ENCODE assay signal across 18 cellular contexts in genomic region chrX:154304901-154305300, GRCh38. TPM values are rescaled to one million over a fixed set of nuclear protein-coding genes. Genes with fewer than 3 reads are reported as not detected.
A peak's percentile ranks its signal among the peaks of the same experiment; 100 is the strongest.
DNase-seq lines count a peak whose midpoint lies in the region; ATAC-seq, FAIRE-seq and TF ChIP-seq lines count a peak whose summit lies in the region.
"Had no signal": no experiment of that assay in that cellular context is flagged by ENCODE, and none has a peak within 500 bp of the region (broad histone marks: within the 10 kb centered on the region; RNA-seq: fewer than 3 reads in every experiment).

No MANE protein-coding gene starts in this region.

- FAIRE-seq in K562 (lab: Jason Lieb, UNC) (no peak), pancreas (lab: Jason Lieb, UNC) (no peak)

- H3K36me3 Mint-ChIP-seq in activated CD4-positive, alpha-beta T cell treated with anti-CD3 and anti-CD28 coated beads, Interleukin-2, amount 10 ng/mL, durations not matched to agents 7 days and 5 days (ENCODE audit: low read depth) = no peaks in the 10 kb centered on the region
- H3K36me3 Mint-ChIP-seq in activated CD4-positive, alpha-beta T cell treated with anti-CD3 and anti-CD28 coated beads, Interleukin-2, amount 10 ng/mL, durations not matched to agents 24 days and 14 days (ENCODE audit: low read depth) = no peaks in the 10 kb centered on the region
- H3K36me3 Mint-ChIP-seq: CD8-positive, alpha-beta T cell had no signal

- peaks cover 24% of the 10 kb centered on the region for H3K4me1 Mint-ChIP-seq in activated CD4-positive, alpha-beta T cell treated with anti-CD3 and anti-CD28 coated beads, Interleukin-2, amount 10 ng/mL, durations not matched to agents 7 days and 5 days
- H3K4me1 Mint-ChIP-seq in activated CD4-positive, alpha-beta T cell treated with anti-CD3 and anti-CD28 coated beads, Interleukin-2, amount 10 ng/mL, durations not matched to agents 24 days and 14 days = peaks cover 15% of the 10 kb centered on the region

- H3K4me1 ChIP-seq in K562 (replicated peaks in 1 of 2; ENCODE audit: control insufficient read depth in 2 of 2, insufficient read depth in 2 of 2, low read length in 2 of 2) (peaks cover 0 to 2% of the 10 kb centered on the region in 2 experiments; a peak in 3 of 5 replicates), suprapubic skin (no peaks in the 10 kb centered on the region), pancreas (no peaks in the 10 kb centered on the region)
- H3K4me1 ChIP-seq: BE2C had no signal

- WGBS in K562 (ENCODE audit: insufficient coverage, low coverage, missing lambda C conversion rate) = 40% methylated on average over 11 of the region's 11 CpGs
- 94% methylated on average over 11 of the region's 11 CpGs for WGBS in suprapubic skin
- WGBS in pancreas, 2 donors = 70 to 71% methylated on average over 11 of the region's 11 CpGs

- no peak for DNase-seq in activated CD4-positive, alpha-beta T cell treated with anti-CD3 and anti-CD28 coated beads, Interleukin-2, amount 10 ng/mL, durations not matched to agents 7 days and 5 days
- DNase-seq in activated CD4-positive, alpha-beta T cell treated with anti-CD3 and anti-CD28 coated beads, Interleukin-2, amount 10 ng/mL, durations not matched to agents 24 days and 14 days = no peak
- DNase-seq in K562 (ENCODE audit: extremely low read depth in 1 of 4, low spot score in 3 of 4) (no peak), kidney tubule cell (ENCODE audit: low spot score) (peak; percentile 22), suprapubic skin (ENCODE audit: low spot score in 2 of 2) (no peak), NCI-H1417 (lab: John Stamatoyannopoulos, UW) (no peak), pancreas (no peak)
- DNase-seq: BE2C; CD8-positive, alpha-beta T cell; HCEC 1CT; KBM-7; NCI-H1048; NCI-H2081 treated with DMSO at 0.1 percent for 48 hours; NCI-H510A; NCI-H82; PC-9 had no signal

- TF ChIP-seq POLR2A in K562 (conservative IDR thresholded peaks at IDR 0.05) (no peak), suprapubic skin (IDR thresholded peaks at IDR 0.05) (no peak)

- ATAC-seq in K562 (no peak), HG03460 (IDR thresholded peaks at IDR 0.05; ENCODE audit: unreplicated experiment) (no peak), pancreas (no peak)
- ATAC-seq: CD8-positive, alpha-beta T cell had no signal

- H4K20me1 ChIP-seq in K562 (replicated peaks; ENCODE audit: control insufficient read depth, insufficient read depth, low read length) = no peaks in the 10 kb centered on the region

- H3K36me3 ChIP-seq in K562 (ENCODE audit: control insufficient read depth, insufficient read depth, low read length) = no peaks in the 10 kb centered on the region
- H3K36me3 ChIP-seq in suprapubic skin = no peaks in the 10 kb centered on the region
- H3K36me3 ChIP-seq in pancreas = no peaks in the 10 kb centered on the region
- H3K36me3 ChIP-seq: BE2C had no signal

- peak overlapping the region; percentile 56; the same call in 1 of the 2 replicates for H2AFZ ChIP-seq in K562 (ENCODE audit: low read depth, low read length)
- H2AFZ ChIP-seq: PC-9 had no signal

- POLR2A ChIA-PET in activated CD4-positive, alpha-beta T cell treated with anti-CD3 and anti-CD28 coated beads, Interleukin-2, amount 10 ng/mL, durations not matched to agents 7 days and 5 days (lab: Charles Lee) = no interaction called here
- POLR2A ChIA-PET in K562 (lab: Yijun Ruan, JAX) = interaction anchor here (0.5 to 0.6 kb wide), 2 partner anchors 243 to 277 kb away, joined by 4 read pairs; no protein-coding TSS in a partner anchor

- no peaks in the 10 kb centered on the region for H3K27me3 Mint-ChIP-seq in activated CD4-positive, alpha-beta T cell treated with anti-CD3 and anti-CD28 coated beads, Interleukin-2, amount 10 ng/mL, durations not matched to agents 7 days and 5 days
- H3K27me3 Mint-ChIP-seq in activated CD4-positive, alpha-beta T cell treated with anti-CD3 and anti-CD28 coated beads, Interleukin-2, amount 10 ng/mL, durations not matched to agents 24 days and 14 days = peaks cover 2% of the 10 kb centered on the region

- H3K9me3 ChIP-seq in K562 (replicated peaks; ENCODE audit: control insufficient read depth, insufficient read depth, low read depth, low read length) (no peaks in the 10 kb centered on the region), suprapubic skin (no peaks in the 10 kb centered on the region), pancreas (no peaks in the 10 kb centered on the region)
- H3K9me3 ChIP-seq: BE2C had no signal

- H3K4me2 ChIP-seq in K562 (ENCODE audit: insufficient read depth, low read length) = no peak overlapping the region
- H3K4me2 ChIP-seq: PC-9 had no signal

- CTCF ChIA-PET in activated CD4-positive, alpha-beta T cell treated with anti-CD3 and anti-CD28 coated beads, Interleukin-2, amount 10 ng/mL, durations not matched to agents 7 days and 5 days (lab: Charles Lee) = no interaction called here
- CTCF ChIA-PET in K562 (lab: Yijun Ruan, JAX; ENCODE audit: low intra/inter-chr PET ratio) = no interaction called here

- TF ChIP-seq CTCF in K562 (IDR thresholded peaks at IDR 0.05 in 2 of 3, conservative IDR thresholded peaks at IDR 0.05 in 1 of 3; ENCODE audit: insufficient read depth in 2 of 3, low read depth in 1 of 3, low read length in 3 of 3) (no peak), suprapubic skin (IDR thresholded peaks at IDR 0.05) (no peak), pancreas (IDR thresholded peaks at IDR 0.05) (no peak)

- no TSS peak for BruUV-seq in K562 (replicated peaks; lab: Mats Ljungman, UMichigan)

- 0 out of 4 replicates have a peak overlapping the region, but pooled peaks of 1 of the 2 experiments have one; percentile 6 for H3K9ac ChIP-seq in K562 (ENCODE audit: insufficient read depth in 1 of 2, low read depth in 2 of 2, low read length in 2 of 2)

- H3K27ac Mint-ChIP-seq in activated CD4-positive, alpha-beta T cell treated with anti-CD3 and anti-CD28 coated beads, Interleukin-2, amount 10 ng/mL, durations not matched to agents 7 days and 5 days = peak overlapping the region; percentile 5
- no peak overlapping the region for H3K27ac Mint-ChIP-seq in activated CD4-positive, alpha-beta T cell treated with anti-CD3 and anti-CD28 coated beads, Interleukin-2, amount 10 ng/mL, durations not matched to agents 24 days and 14 days
- H3K27ac Mint-ChIP-seq: CD8-positive, alpha-beta T cell had no signal

- H3K27me3 ChIP-seq in K562 (ENCODE audit: control insufficient read depth in 2 of 2, insufficient read depth in 2 of 2, low read length in 2 of 2) (no peaks in the 10 kb centered on the region), suprapubic skin (no peaks in the 10 kb centered on the region), pancreas (peaks cover 0 to 9% (median 0%) of the 10 kb centered on the region in 4 donors)
- H3K27me3 ChIP-seq: BE2C had no signal

- H3K9me3 Mint-ChIP-seq in activated CD4-positive, alpha-beta T cell treated with anti-CD3 and anti-CD28 coated beads, Interleukin-2, amount 10 ng/mL, durations not matched to agents 7 days and 5 days = no peaks in the 10 kb centered on the region
- no peaks in the 10 kb centered on the region for H3K9me3 Mint-ChIP-seq in activated CD4-positive, alpha-beta T cell treated with anti-CD3 and anti-CD28 coated beads, Interleukin-2, amount 10 ng/mL, durations not matched to agents 24 days and 14 days
- H3K9me3 Mint-ChIP-seq: CD8-positive, alpha-beta T cell had no signal

- in situ Hi-C loops in K562 (cut with MboI) = loop anchor here (25.0 kb wide), 1 partner anchor 93 kb away; the partner anchor contains the start of gene OPN1MW2

- intact Hi-C loops in activated CD4-positive, alpha-beta T cell treated with anti-CD3 and anti-CD28 coated beads, Interleukin-2, amount 10 ng/mL, durations not matched to agents 24 days and 14 days (cut with micrococcal nuclease) = no loop called here
- intact Hi-C loops in K562 (cut with micrococcal nuclease) (no loop called here), pancreas (cut with DNase I) (no loop called here)

- H3K4me3 ChIP-seq in K562 (no peak overlapping the region), suprapubic skin (no peak overlapping the region), pancreas (no peak overlapping the region)
- H3K4me3 ChIP-seq: PC-9 had no signal

- TF ChIP-seq RAD21 in K562 (CRISPR knock-in tag; conservative IDR thresholded peaks at IDR 0.05 in 1 of 2, IDR thresholded peaks at IDR 0.05 in 1 of 2) = no peak

- no peaks in the 10 kb centered on the region for H3K79me2 ChIP-seq in K562 (ENCODE audit: control insufficient read depth, insufficient read depth, low read length)

- no peak overlapping the region for H3K4me3 Mint-ChIP-seq in activated CD4-positive, alpha-beta T cell treated with anti-CD3 and anti-CD28 coated beads, Interleukin-2, amount 10 ng/mL, durations not matched to agents 7 days and 5 days
- H3K4me3 Mint-ChIP-seq in activated CD4-positive, alpha-beta T cell treated with anti-CD3 and anti-CD28 coated beads, Interleukin-2, amount 10 ng/mL, durations not matched to agents 24 days and 14 days = no peak overlapping the region
- H3K4me3 Mint-ChIP-seq: CD8-positive, alpha-beta T cell had no signal

- H3K27ac ChIP-seq in K562 (ENCODE audit: extremely low read depth, low read depth, low read length) = no peak overlapping the region
- peak overlapping the region; percentile 38 for H3K27ac ChIP-seq in suprapubic skin
- no peak overlapping the region for H3K27ac ChIP-seq in pancreas
- H3K27ac ChIP-seq: PC-9 had no signal

- TF ChIP-seq EP300 in K562 (IDR thresholded peaks at IDR 0.05; ENCODE audit: low read length) (no peak), suprapubic skin (IDR thresholded peaks at IDR 0.05) (no peak)

- H3K9me1 ChIP-seq in K562 (ENCODE audit: control insufficient read depth, insufficient read depth, low read length) = no peaks in the 10 kb centered on the region

RNA-seq across cellular contexts. Expression of gene TKTL1, which starts 9.3 kb away (rescaled TPM):
- total RNA-seq in activated CD4-positive, alpha-beta T cell treated with anti-CD3 and anti-CD28 coated beads, Interleukin-2, amount 10 ng/mL, durations not matched to agents 7 days and 5 days = 1 to 10 TPM; 4.2 to 5.2 TPM
- total RNA-seq in activated CD4-positive, alpha-beta T cell treated with anti-CD3 and anti-CD28 coated beads, Interleukin-2, amount 10 ng/mL, durations not matched to agents 24 days and 14 days = not detected in 2 replicates
- total RNA-seq in K562 (2011; cell fraction: chromatin; rRNA removed; ENCODE audit: low replicate concordance) = not detected in 2 replicates
- total RNA-seq in K562 (2011; cell fraction: nucleolus; rRNA removed) = not detected in 2 replicates
- 0.66 TPM in 1 of 2 replicates, not detected in the other for total RNA-seq in K562 (2011; cell fraction: nucleoplasm; rRNA removed)
- total RNA-seq in K562 (2014; rRNA removed) = 0.54 and 0.61 TPM in 2 replicates
- 0.29 and 0.44 TPM in 2 replicates for total RNA-seq in K562 (2014; rRNA removed; fragmentation: Illumina TruSeq; extraction: Trizol)
- total RNA-seq in K562 (2015; rRNA removed; fragmentation: Illumina TruSeq; extraction: Trizol) = 0.19 and 0.29 TPM in 2 replicates
- 0.35 and 0.51 TPM in 2 replicates for total RNA-seq in K562 (2021)
- polyA plus RNA-seq in K562 (2011; rRNA removed) = 0.18 and 0.64 TPM in 2 replicates
- polyA plus RNA-seq in K562 (2011; cell fraction: cytosol; rRNA removed) = 0.37 and 0.66 TPM in 2 replicates
- 0.10 and 0.21 TPM in 2 replicates for polyA plus RNA-seq in K562 (2011; cell fraction: nucleus; rRNA removed)
- 0.52 and 2.2 TPM in 2 replicates for polyA plus RNA-seq in K562 (2012)
- 0.51 and 0.71 TPM in 2 replicates for polyA plus RNA-seq in K562 (2014; fragmentation: Illumina TruSeq; extraction: Trizol)
- polyA plus RNA-seq in K562 (2014; fragmentation: Nextera tagmentation; extraction: Ambion mirVana) = under 1 TPM; 0.18 to 0.71 TPM
- 0.38 and 0.62 TPM in 2 replicates for polyA plus RNA-seq in K562 (2014; rRNA removed)
- polyA minus RNA-seq in K562 (2011; rRNA and poly(A)+ RNA removed) = 0.14 and 0.45 TPM in 2 replicates
- not detected in 2 replicates for polyA minus RNA-seq in K562 (2011; cell fraction: cytosol; rRNA and poly(A)+ RNA removed)
- 0.67 TPM in 1 of 2 replicates, not detected in the other for polyA minus RNA-seq in K562 (2011; cell fraction: nucleus; rRNA and poly(A)+ RNA removed)
- total RNA-seq in suprapubic skin = under 1 TPM in 3 of 4 donors, not detected in 1; 0.24 to 0.51 (median 0.34) TPM
- not detected for total RNA-seq in pancreas
- not detected for polyA plus RNA-seq in pancreas
- total RNA-seq: G401, PC-9 had no signal

RNA-seq across cellular contexts. Expression of gene TEX28, which starts 10.0 kb away (rescaled TPM):
- not detected for total RNA-seq in activated CD4-positive, alpha-beta T cell treated with anti-CD3 and anti-CD28 coated beads, Interleukin-2, amount 10 ng/mL, durations not matched to agents 7 days and 5 days
- not detected in 2 replicates for total RNA-seq in activated CD4-positive, alpha-beta T cell treated with anti-CD3 and anti-CD28 coated beads, Interleukin-2, amount 10 ng/mL, durations not matched to agents 24 days and 14 days
- not detected in 2 replicates for total RNA-seq in K562 (2011; cell fraction: chromatin; rRNA removed; ENCODE audit: low replicate concordance)
- total RNA-seq in K562 (2011; cell fraction: nucleolus; rRNA removed) = not detected in 2 replicates
- not detected in 2 replicates for total RNA-seq in K562 (2011; cell fraction: nucleoplasm; rRNA removed)
- total RNA-seq in K562 (2014; rRNA removed) (0.08 TPM in 1 of 2 replicates, not detected in the other), K562 (2014; rRNA removed; fragmentation: Illumina TruSeq; extraction: Trizol) (not detected in 2 replicates), K562 (2015; rRNA removed; fragmentation: Illumina TruSeq; extraction: Trizol) (not detected in 2 replicates), K562 (2021) (not detected in 2 replicates), suprapubic skin (1 to 10 TPM in 1 of 4 donors, not detected in 3; 3.3 TPM), pancreas (not detected)
- polyA plus RNA-seq in K562 (2011; rRNA removed) (not detected in 2 replicates), K562 (2014; fragmentation: Illumina TruSeq; extraction: Trizol) (not detected in 2 replicates), K562 (2014; fragmentation: Nextera tagmentation; extraction: Ambion mirVana) (not detected), K562 (2014; rRNA removed) (not detected in 2 replicates), pancreas (not detected)
- polyA plus RNA-seq in K562 (2011; cell fraction: cytosol; rRNA removed) = not detected in 2 replicates
- polyA plus RNA-seq in K562 (2011; cell fraction: nucleus; rRNA removed) = not detected in 2 replicates
- not detected in 2 replicates for polyA plus RNA-seq in K562 (2012)
- polyA minus RNA-seq in K562 (2011; rRNA and poly(A)+ RNA removed) = not detected in 2 replicates
- polyA minus RNA-seq in K562 (2011; cell fraction: cytosol; rRNA and poly(A)+ RNA removed) = not detected in 2 replicates
- polyA minus RNA-seq in K562 (2011; cell fraction: nucleus; rRNA and poly(A)+ RNA removed) = not detected in 2 replicates
- total RNA-seq: CD8-positive, alpha-beta T cell; G401; PC-9 had no signal

RNA-seq across cellular contexts. Expression of gene OPN1MW3, which starts 47.5 kb away (rescaled TPM):
- total RNA-seq in activated CD4-positive, alpha-beta T cell treated with anti-CD3 and anti-CD28 coated beads, Interleukin-2, amount 10 ng/mL, durations not matched to agents 7 days and 5 days = not detected
- not detected in 2 replicates for total RNA-seq in activated CD4-positive, alpha-beta T cell treated with anti-CD3 and anti-CD28 coated beads, Interleukin-2, amount 10 ng/mL, durations not matched to agents 24 days and 14 days
- not detected in 2 replicates for total RNA-seq in K562 (2011; cell fraction: chromatin; rRNA removed; ENCODE audit: low replicate concordance)
- not detected in 2 replicates for total RNA-seq in K562 (2011; cell fraction: nucleolus; rRNA removed)
- total RNA-seq in K562 (2011; cell fraction: nucleoplasm; rRNA removed) = not detected in 2 replicates
- not detected in 2 replicates for total RNA-seq in K562 (2014; rRNA removed)
- not detected in 2 replicates for total RNA-seq in K562 (2014; rRNA removed; fragmentation: Illumina TruSeq; extraction: Trizol)
- total RNA-seq in K562 (2015; rRNA removed; fragmentation: Illumina TruSeq; extraction: Trizol) = not detected in 2 replicates
- not detected in 2 replicates for total RNA-seq in K562 (2021)
- polyA plus RNA-seq in K562 (2011; rRNA removed) = not detected in 2 replicates
- not detected in 2 replicates for polyA plus RNA-seq in K562 (2011; cell fraction: cytosol; rRNA removed)
- not detected in 2 replicates for polyA plus RNA-seq in K562 (2011; cell fraction: nucleus; rRNA removed)
- not detected in 2 replicates for polyA plus RNA-seq in K562 (2012)
- not detected in 2 replicates for polyA plus RNA-seq in K562 (2014; fragmentation: Illumina TruSeq; extraction: Trizol)
- not detected for polyA plus RNA-seq in K562 (2014; fragmentation: Nextera tagmentation; extraction: Ambion mirVana)
- not detected in 2 replicates for polyA plus RNA-seq in K562 (2014; rRNA removed)
- polyA minus RNA-seq in K562 (2011; rRNA and poly(A)+ RNA removed) = not detected in 2 replicates
- not detected in 2 replicates for polyA minus RNA-seq in K562 (2011; cell fraction: cytosol; rRNA and poly(A)+ RNA removed)
- polyA minus RNA-seq in K562 (2011; cell fraction: nucleus; rRNA and poly(A)+ RNA removed) = not detected in 2 replicates
- total RNA-seq in suprapubic skin = not detected
- total RNA-seq in pancreas = not detected
- polyA plus RNA-seq in pancreas = not detected
- total RNA-seq: CD8-positive, alpha-beta T cell; G401; PC-9 had no signal
